Comparison of ENCODE assay signal across 18 cellular contexts in genomic region chr11:116461789-116462188, GRCh38.
DNase-seq lines count a peak whose midpoint lies in the region.
"Had no signal": no experiment of that assay in that cellular context is flagged by ENCODE, and none has a peak within 500 bp of the region (broad histone marks: within the 10 kb centered on the region; RNA-seq: fewer than 3 reads in every experiment).

No MANE protein-coding gene starts in this region.

- no peak overlapping the region for H3K18ac ChIP-seq in mesenchymal stem cell (ENCODE audit: low read depth in 1 of 2, low read length in 2 of 2)

- H3K23ac ChIP-seq in mesenchymal stem cell (ENCODE audit: low read length in 2 of 2), result no peak overlapping the region

- H3K27me3 ChIP-seq in GM23248 (replicated peaks; ENCODE audit: insufficient read depth) (peaks cover 15% of the 10 kb centered on the region; the same call in 1 of the 2 replicates), mesenchymal stem cell (ENCODE audit: control insufficient read depth in 1 of 2, insufficient read depth in 1 of 2, low read length in 2 of 2) (peaks cover 5 to 20% of the 10 kb centered on the region in 2 experiments)
- H3K27me3 ChIP-seq: BE2C had no signal

- H3K27ac ChIP-seq in GM23248, result no peak overlapping the region
- H3K27ac ChIP-seq in substantia nigra (ENCODE audit: low read depth, low read length, poor library complexity, severe bottlenecking), result no peak overlapping the region
- no peak overlapping the region for H3K27ac ChIP-seq in mesenchymal stem cell (ENCODE audit: low read length, poor library complexity, severe bottlenecking)
- H3K27ac ChIP-seq: RWPE1, spleen had no signal

- H3K9ac ChIP-seq in GM23248 (no peak overlapping the region), mesenchymal stem cell (ENCODE audit: low read length) (no peak overlapping the region)

- no peaks in the 10 kb centered on the region for H3K4me1 ChIP-seq in GM23248 (ENCODE audit: insufficient read depth)
- H3K4me1 ChIP-seq in mesenchymal stem cell (ENCODE audit: control insufficient read depth, insufficient read depth, low read depth, low read length), result no peaks in the 10 kb centered on the region
- H3K4me1 ChIP-seq: HAP-1, spleen had no signal

- H2BK12ac ChIP-seq in mesenchymal stem cell (ENCODE audit: low read length in 2 of 2), result no peak overlapping the region

- no peak overlapping the region for H3K14ac ChIP-seq in mesenchymal stem cell (ENCODE audit: low read length in 2 of 2)

- no peak overlapping the region for H4K8ac ChIP-seq in mesenchymal stem cell (ENCODE audit: low read length)

- H3K4me3 ChIP-seq in GM23248, result no peak overlapping the region
- no peak overlapping the region for H3K4me3 ChIP-seq in mesenchymal stem cell (ENCODE audit: insufficient read depth in 1 of 2, low read depth in 1 of 2, low read length in 2 of 2)
- H3K4me3 ChIP-seq: HAP-1, spleen had no signal

- no peak overlapping the region for H3K4ac ChIP-seq in mesenchymal stem cell (ENCODE audit: low read depth in 1 of 2, low read length in 2 of 2)

- H2AK5ac ChIP-seq in mesenchymal stem cell (ENCODE audit: low read length, severe bottlenecking), result no peak overlapping the region

- no peaks in the 10 kb centered on the region for H3K79me1 ChIP-seq in mesenchymal stem cell (replicated peaks; ENCODE audit: low read length, poor library complexity, severe bottlenecking)

- no peaks in the 10 kb centered on the region for H3K9me2 ChIP-seq in GM23248 (ENCODE audit: insufficient read depth)

- no peak overlapping the region for H2BK120ac ChIP-seq in mesenchymal stem cell (ENCODE audit: low read depth, low read length)

- no peaks in the 10 kb centered on the region for H4K20me1 ChIP-seq in GM23248 (ENCODE audit: insufficient read depth)

- no peak overlapping the region for H2BK15ac ChIP-seq in mesenchymal stem cell (ENCODE audit: low read depth, poor library complexity, severe bottlenecking)

- 4% methylated on average over 2 of the region's 2 CpGs for WGBS in GM23248 (ENCODE audit: low coverage in 1 of 2, low lambda C conversion rate in 2 of 2, missing lambda C conversion rate in 2 of 2), 2 experiments
- WGBS in mesenchymal stem cell, result 0% methylated on average over 2 of the region's 2 CpGs

- H4K91ac ChIP-seq in mesenchymal stem cell (ENCODE audit: low read length), result no peak overlapping the region

- H2BK5ac ChIP-seq in mesenchymal stem cell (ENCODE audit: low read depth, low read length, poor library complexity, severe bottlenecking), result no peak overlapping the region

- no peaks in the 10 kb centered on the region for H3K79me2 ChIP-seq in GM23248 (ENCODE audit: insufficient read depth)

- no peaks in the 10 kb centered on the region for H3K36me3 ChIP-seq in GM23248 (ENCODE audit: low read depth)
- H3K36me3 ChIP-seq in mesenchymal stem cell (ENCODE audit: control insufficient read depth in 1 of 2, insufficient read depth in 2 of 2, low read depth in 1 of 2, low read length in 2 of 2), result no peaks in the 10 kb centered on the region
- H3K36me3 ChIP-seq: BE2C, HAP-1, spleen had no signal

- no peak overlapping the region for H3K4me2 ChIP-seq in GM23248 (ENCODE audit: unreplicated experiment)
- H3K4me2 ChIP-seq in mesenchymal stem cell (ENCODE audit: low read length, poor library complexity, severe bottlenecking), result no peak overlapping the region

- no peaks in the 10 kb centered on the region for H3K9me3 ChIP-seq in GM23248 (ENCODE audit: low read depth)
- no peaks in the 10 kb centered on the region for H3K9me3 ChIP-seq in mesenchymal stem cell (ENCODE audit: control insufficient read depth, low read length)
- H3K9me3 ChIP-seq: BE2C, spleen had no signal

- in situ Hi-C loops in GM23248 (cut with MboI), result no loop called here

- DNase-seq in GM23248 (peak; percentile 12), NCI-H1436 treated with DMSO at 0.1 percent for 48 hours (lab: John Stamatoyannopoulos, UW) (peak; percentile 19), RKO (ENCODE audit: low spot score) (peak; percentile 12), left kidney (ENCODE audit: low read depth, low spot score) (peak; percentile 56), middle frontal gyrus (ENCODE audit: extremely low spot score, low spot score) (no peak), substantia nigra (lab: John Stamatoyannopoulos, UW) (no peak), mesenchymal stem cell (no peak)
- no peak for DNase-seq in activated CD4-positive, alpha-beta T cell treated with anti-CD3 and anti-CD28 coated beads for 1 hour
- DNase-seq: activated CD4-positive, alpha-beta T cell treated with anti-CD3 and anti-CD28 coated beads, Interleukin-2, amount 50 U/mL, for 4 hours; activated naive CD4-positive, alpha-beta T cell treated with anti-CD3 and anti-CD28 coated beads, Interleukin-2, amount 10 ng/mL, durations not matched to agents 7 days and 5 days; BE2C; DMS153; KG1; NCI-H1105 treated with DMSO at 0.1 percent for 48 hours; spleen; trophoblast cell had no signal

- H2AFZ ChIP-seq in GM23248 (no peak overlapping the region), mesenchymal stem cell (ENCODE audit: low read depth, low read length) (no peak overlapping the region)

- H3F3A ChIP-seq in GM23248 (ENCODE audit: insufficient read depth), result no peaks in the 10 kb centered on the region

Comparison
In these comparisons a context has a peak if more than half of its experiments do, and no peak if none do; other contexts are left out.
1. DNase-seq: peak in GM23248 (single experiment), NCI-H1436 treated with DMSO at 0.1 percent for 48 hours (single experiment), RKO (single experiment) and left kidney (single experiment); none in activated CD4-positive, alpha-beta T cell treated with anti-CD3 and anti-CD28 coated beads for 1 hour (single experiment), middle frontal gyrus (single experiment), substantia nigra (0 of 49) and mesenchymal stem cell (single experiment).